Comparison of ENCODE assay signal across 16 cellular contexts in the genomic region with DNA sequence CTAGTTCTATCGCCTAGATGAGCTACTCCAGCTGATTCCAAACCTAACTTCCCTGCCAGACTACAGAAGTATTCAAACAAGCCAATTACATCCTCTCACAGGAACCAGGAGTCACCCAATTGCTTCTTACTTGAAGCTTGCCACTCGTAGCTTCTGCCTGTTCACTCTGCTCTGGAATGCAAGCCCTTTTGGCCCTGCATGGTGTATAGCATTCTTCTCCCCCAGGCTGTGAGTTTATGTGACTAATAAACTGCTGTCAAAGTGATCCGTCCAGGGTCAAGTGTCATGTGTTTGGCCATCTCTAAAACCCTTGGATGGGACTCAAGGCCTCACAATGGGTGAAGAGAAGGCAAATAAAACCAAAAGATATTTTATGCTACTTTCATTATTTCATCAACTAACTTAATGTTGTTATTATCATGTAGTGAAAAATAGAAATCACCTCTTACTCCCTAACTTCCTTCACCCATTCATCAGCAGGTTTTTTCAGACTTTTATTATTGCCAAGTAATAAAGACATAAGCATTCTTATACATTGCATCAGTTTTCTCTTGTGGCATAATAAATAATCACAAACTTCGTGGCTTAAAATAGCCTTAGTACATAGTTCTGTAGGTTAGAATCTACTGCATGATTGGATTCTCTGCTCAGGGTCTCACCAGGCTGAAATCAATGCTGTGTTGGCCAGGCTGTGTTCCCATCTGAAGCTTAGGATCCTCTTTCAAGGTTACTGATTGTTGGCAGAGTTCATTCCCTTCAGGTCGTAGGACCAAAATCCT.
A peak's percentile ranks its signal among the peaks of the same experiment; 100 is the strongest.
DNase-seq lines count a peak whose midpoint lies in the region; ATAC-seq, FAIRE-seq and TF ChIP-seq lines count a peak whose summit lies in the region.
"Had no signal": no experiment of that assay in that cellular context is flagged by ENCODE, and none has a peak within 500 bp of the region (broad histone marks: within the 10 kb centered on the region; RNA-seq: fewer than 3 reads in every experiment).

No MANE protein-coding gene starts in this region.

- no peak overlapping the region for H2AK5ac ChIP-seq in trophoblast cell (ENCODE audit: low read length)

- H3K4ac ChIP-seq in trophoblast cell (ENCODE audit: low read depth, low read length), result no peak overlapping the region

- TF ChIP-seq POLR2A in adrenal gland (IDR thresholded peaks at IDR 0.05), result no peak

- no peaks in the 10 kb centered on the region for H3K9me3 ChIP-seq in adrenal gland (replicated peaks in 1 of 3)
- no peaks in the 10 kb centered on the region for H3K9me3 ChIP-seq in trophoblast cell (ENCODE audit: insufficient read depth, low read depth, low read length)
- H3K9me3 ChIP-seq: HAP-1, upper lobe of right lung had no signal

- intact Hi-C loops in adrenal gland (cut with DNase I), result no loop called here

- H3K4me2 ChIP-seq in trophoblast cell (ENCODE audit: low read length), result no peak overlapping the region

- H3K4me3 ChIP-seq in adrenal gland (no peak overlapping the region), fibroblast of villous mesenchyme (ENCODE audit: low read depth, low read length) (no peak overlapping the region), trophoblast cell (ENCODE audit: low read depth, low read length) (no peak overlapping the region)
- H3K4me3 ChIP-seq: HAP-1, lung, upper lobe of right lung had no signal

- WGBS in adrenal gland, 4 donors, result 40 to 48% (median 46%) methylated on average over 4 to 5 of the region's 5 CpGs
- WGBS in trophoblast cell (ENCODE audit: extremely low coverage, insufficient coverage, insufficient read length), result no CpG with 5 or more reads among the region's 5 CpGs

- H2AFZ ChIP-seq in trophoblast cell (ENCODE audit: insufficient read depth, low read length, poor library complexity), result no peak overlapping the region

- no peak overlapping the region for H3K23ac ChIP-seq in trophoblast cell (ENCODE audit: low read length)

- H4K8ac ChIP-seq in trophoblast cell (ENCODE audit: low read depth, low read length), result no peak overlapping the region

- H3K79me2 ChIP-seq in trophoblast cell (ENCODE audit: control insufficient read depth, insufficient read depth, low read length, poor library complexity), result no peaks in the 10 kb centered on the region

- no peak overlapping the region for H2BK5ac ChIP-seq in trophoblast cell (ENCODE audit: low read depth, low read length, poor library complexity)

- no peak for ATAC-seq in GM21423 (IDR thresholded peaks at IDR 0.05; ENCODE audit: unreplicated experiment)
- ATAC-seq: activated CD4-positive, alpha-beta T cell treated with anti-CD3 and anti-CD28 coated beads for 36 hours; sciatic nerve; upper lobe of right lung had no signal

- no peak for FAIRE-seq in D721Med (lab: Jason Lieb, UNC)

- H2BK120ac ChIP-seq in trophoblast cell (ENCODE audit: insufficient read depth, low read length, poor library complexity), result no peak overlapping the region

- H3K14ac ChIP-seq in trophoblast cell (ENCODE audit: low read length), result no peak overlapping the region

- H3K36me3 ChIP-seq in adrenal gland (replicated peaks in 1 of 2) (no peaks in the 10 kb centered on the region), trophoblast cell (ENCODE audit: control insufficient read depth in 1 of 2, insufficient read depth in 2 of 2, low read length in 2 of 2) (no peaks in the 10 kb centered on the region)
- H3K36me3 ChIP-seq: HAP-1, upper lobe of right lung had no signal

- H4K91ac ChIP-seq in trophoblast cell (ENCODE audit: low read depth, low read length), result peak overlapping the region; percentile 2

- no peak overlapping the region for H3K18ac ChIP-seq in trophoblast cell (ENCODE audit: low read length)

- H3K27ac ChIP-seq in adrenal gland (no peak overlapping the region), trophoblast cell (ENCODE audit: low read depth, low read length) (peak overlapping the region; percentile 64)
- H3K27ac ChIP-seq: upper lobe of right lung had no signal

- no peaks in the 10 kb centered on the region for H3K4me1 ChIP-seq in adrenal gland (replicated peaks in 1 of 2)
- peaks cover 0 to 3% of the 10 kb centered on the region in 2 experiments for H3K4me1 ChIP-seq in trophoblast cell (ENCODE audit: control insufficient read depth in 1 of 2, insufficient read depth in 2 of 2, low read length in 2 of 2)
- H3K4me1 ChIP-seq: HAP-1, upper lobe of right lung had no signal

- no peaks in the 10 kb centered on the region for H3K79me1 ChIP-seq in trophoblast cell (ENCODE audit: low read length)

- H3K9ac ChIP-seq in trophoblast cell (ENCODE audit: low read length), result no peak overlapping the region

- TF ChIP-seq CTCF in adrenal gland (IDR thresholded peaks at IDR 0.05), result no peak
- TF ChIP-seq CTCF in fibroblast of villous mesenchyme (IDR thresholded peaks at IDR 0.05; ENCODE audit: insufficient read depth, low read depth, low read length), result no peak
- no peak for TF ChIP-seq CTCF in D721Med (IDR thresholded peaks at IDR 0.05; ENCODE audit: insufficient read depth, missing control alignments)

- DNase-seq in HCEC 1CT, result peak; percentile 83
- DNase-seq in adrenal gland, result peak in 4 of 7 donors; percentile 12 to 27 (median 24)
- DNase-seq in fibroblast of villous mesenchyme (ENCODE audit: low read depth), result peak; percentile 53
- no peak for DNase-seq in trophoblast cell
- no peak for DNase-seq in D721Med (ENCODE audit: insufficient read length, low spot score)
- no peak for DNase-seq in COR-L47 (lab: John Stamatoyannopoulos, UW)
- DNase-seq: activated CD4-positive, alpha-beta T cell treated with anti-CD3 and anti-CD28 coated beads for 36 hours; activated T-cell treated with anti-CD3 and anti-CD28 coated beads for 4 hours; NCI-H1048; SHP77 treated with DMSO at 0.1 percent for 48 hours; stimulated activated CD4-positive, alpha-beta T cell treated with anti-CD3 and anti-CD28 coated beads, Interleukin-4, amount 100 ng/mL, for 4 hours; upper lobe of right lung had no signal

- H3K27me3 ChIP-seq in adrenal gland, result no peaks in the 10 kb centered on the region
- no peaks in the 10 kb centered on the region for H3K27me3 ChIP-seq in trophoblast cell (ENCODE audit: insufficient read depth, low read length)
- H3K27me3 ChIP-seq: upper lobe of right lung had no signal

- no peak overlapping the region for H4K12ac ChIP-seq in trophoblast cell (ENCODE audit: low read depth, low read length)

- peak overlapping the region; percentile 69 for H2BK12ac ChIP-seq in trophoblast cell (ENCODE audit: low read length)

Comparison
In these comparisons a context has a peak if more than half of its experiments do, and no peak if none do; other contexts are left out.
1. DNase-seq: peak in HCEC 1CT (single experiment), adrenal gland (4 of 7) and fibroblast of villous mesenchyme (single experiment); none in trophoblast cell (0 of 2), D721Med (single experiment) and COR-L47 (single experiment).